Comparison of ENCODE assay signal across 1 cellular context in the genomic region with DNA sequence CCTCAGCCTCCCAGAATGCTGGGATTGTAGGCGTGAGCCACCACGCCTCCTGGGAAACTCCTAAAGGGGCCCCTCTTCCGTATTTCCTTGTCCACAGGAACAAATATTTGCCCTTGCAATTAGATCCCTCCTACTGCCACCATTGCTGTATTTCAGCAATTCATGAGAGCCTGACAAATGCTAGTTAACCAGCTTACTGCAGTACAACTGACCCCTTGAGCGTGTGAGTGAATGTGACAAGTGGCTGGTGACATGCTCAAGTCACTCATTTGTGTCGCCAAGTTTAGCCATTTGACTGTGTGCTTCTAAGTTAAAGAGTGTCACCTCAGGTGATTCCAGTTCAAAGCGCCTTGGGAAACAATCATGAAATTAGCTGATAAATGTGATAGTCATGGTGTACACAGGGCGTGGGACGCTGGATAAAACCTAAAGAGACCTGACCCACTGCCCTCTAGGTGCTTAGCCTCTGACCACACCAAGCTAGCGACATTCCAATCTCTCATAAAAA.
TF ChIP-seq lines count a peak whose summit lies in the region.

No MANE protein-coding gene starts in this region.

TF ChIP-seq in H1, 55 proteins besides CTCF, POLR2A, EP300 and RAD21:
- TF ChIP-seq, protein P1, sequence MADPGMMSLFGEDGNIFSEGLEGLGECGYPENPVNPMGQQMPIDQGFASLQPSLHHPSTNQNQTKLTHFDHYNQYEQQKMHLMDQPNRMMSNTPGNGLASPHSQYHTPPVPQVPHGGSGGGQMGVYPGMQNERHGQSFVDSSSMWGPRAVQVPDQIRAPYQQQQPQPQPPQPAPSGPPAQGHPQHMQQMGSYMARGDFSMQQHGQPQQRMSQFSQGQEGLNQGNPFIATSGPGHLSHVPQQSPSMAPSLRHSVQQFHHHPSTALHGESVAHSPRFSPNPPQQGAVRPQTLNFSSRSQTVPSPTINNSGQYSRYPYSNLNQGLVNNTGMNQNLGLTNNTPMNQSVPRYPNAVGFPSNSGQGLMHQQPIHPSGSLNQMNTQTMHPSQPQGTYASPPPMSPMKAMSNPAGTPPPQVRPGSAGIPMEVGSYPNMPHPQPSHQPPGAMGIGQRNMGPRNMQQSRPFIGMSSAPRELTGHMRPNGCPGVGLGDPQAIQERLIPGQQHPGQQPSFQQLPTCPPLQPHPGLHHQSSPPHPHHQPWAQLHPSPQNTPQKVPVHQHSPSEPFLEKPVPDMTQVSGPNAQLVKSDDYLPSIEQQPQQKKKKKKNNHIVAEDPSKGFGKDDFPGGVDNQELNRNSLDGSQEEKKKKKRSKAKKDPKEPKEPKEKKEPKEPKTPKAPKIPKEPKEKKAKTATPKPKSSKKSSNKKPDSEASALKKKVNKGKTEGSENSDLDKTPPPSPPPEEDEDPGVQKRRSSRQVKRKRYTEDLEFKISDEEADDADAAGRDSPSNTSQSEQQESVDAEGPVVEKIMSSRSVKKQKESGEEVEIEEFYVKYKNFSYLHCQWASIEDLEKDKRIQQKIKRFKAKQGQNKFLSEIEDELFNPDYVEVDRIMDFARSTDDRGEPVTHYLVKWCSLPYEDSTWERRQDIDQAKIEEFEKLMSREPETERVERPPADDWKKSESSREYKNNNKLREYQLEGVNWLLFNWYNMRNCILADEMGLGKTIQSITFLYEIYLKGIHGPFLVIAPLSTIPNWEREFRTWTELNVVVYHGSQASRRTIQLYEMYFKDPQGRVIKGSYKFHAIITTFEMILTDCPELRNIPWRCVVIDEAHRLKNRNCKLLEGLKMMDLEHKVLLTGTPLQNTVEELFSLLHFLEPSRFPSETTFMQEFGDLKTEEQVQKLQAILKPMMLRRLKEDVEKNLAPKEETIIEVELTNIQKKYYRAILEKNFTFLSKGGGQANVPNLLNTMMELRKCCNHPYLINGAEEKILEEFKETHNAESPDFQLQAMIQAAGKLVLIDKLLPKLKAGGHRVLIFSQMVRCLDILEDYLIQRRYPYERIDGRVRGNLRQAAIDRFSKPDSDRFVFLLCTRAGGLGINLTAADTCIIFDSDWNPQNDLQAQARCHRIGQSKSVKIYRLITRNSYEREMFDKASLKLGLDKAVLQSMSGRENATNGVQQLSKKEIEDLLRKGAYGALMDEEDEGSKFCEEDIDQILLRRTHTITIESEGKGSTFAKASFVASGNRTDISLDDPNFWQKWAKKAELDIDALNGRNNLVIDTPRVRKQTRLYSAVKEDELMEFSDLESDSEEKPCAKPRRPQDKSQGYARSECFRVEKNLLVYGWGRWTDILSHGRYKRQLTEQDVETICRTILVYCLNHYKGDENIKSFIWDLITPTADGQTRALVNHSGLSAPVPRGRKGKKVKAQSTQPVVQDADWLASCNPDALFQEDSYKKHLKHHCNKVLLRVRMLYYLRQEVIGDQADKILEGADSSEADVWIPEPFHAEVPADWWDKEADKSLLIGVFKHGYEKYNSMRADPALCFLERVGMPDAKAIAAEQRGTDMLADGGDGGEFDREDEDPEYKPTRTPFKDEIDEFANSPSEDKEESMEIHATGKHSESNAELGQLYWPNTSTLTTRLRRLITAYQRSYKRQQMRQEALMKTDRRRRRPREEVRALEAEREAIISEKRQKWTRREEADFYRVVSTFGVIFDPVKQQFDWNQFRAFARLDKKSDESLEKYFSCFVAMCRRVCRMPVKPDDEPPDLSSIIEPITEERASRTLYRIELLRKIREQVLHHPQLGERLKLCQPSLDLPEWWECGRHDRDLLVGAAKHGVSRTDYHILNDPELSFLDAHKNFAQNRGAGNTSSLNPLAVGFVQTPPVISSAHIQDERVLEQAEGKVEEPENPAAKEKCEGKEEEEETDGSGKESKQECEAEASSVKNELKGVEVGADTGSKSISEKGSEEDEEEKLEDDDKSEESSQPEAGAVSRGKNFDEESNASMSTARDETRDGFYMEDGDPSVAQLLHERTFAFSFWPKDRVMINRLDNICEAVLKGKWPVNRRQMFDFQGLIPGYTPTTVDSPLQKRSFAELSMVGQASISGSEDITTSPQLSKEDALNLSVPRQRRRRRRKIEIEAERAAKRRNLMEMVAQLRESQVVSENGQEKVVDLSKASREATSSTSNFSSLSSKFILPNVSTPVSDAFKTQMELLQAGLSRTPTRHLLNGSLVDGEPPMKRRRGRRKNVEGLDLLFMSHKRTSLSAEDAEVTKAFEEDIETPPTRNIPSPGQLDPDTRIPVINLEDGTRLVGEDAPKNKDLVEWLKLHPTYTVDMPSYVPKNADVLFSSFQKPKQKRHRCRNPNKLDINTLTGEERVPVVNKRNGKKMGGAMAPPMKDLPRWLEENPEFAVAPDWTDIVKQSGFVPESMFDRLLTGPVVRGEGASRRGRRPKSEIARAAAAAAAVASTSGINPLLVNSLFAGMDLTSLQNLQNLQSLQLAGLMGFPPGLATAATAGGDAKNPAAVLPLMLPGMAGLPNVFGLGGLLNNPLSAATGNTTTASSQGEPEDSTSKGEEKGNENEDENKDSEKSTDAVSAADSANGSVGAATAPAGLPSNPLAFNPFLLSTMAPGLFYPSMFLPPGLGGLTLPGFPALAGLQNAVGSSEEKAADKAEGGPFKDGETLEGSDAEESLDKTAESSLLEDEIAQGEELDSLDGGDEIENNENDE (IDR thresholded peaks at IDR 0.05; ENCODE audit: insufficient replicate concordance, low read length) = no peak
- no peak for TF ChIP-seq SIN3A (conservative IDR thresholded peaks at IDR 0.05 in 1 of 2, IDR thresholded peaks at IDR 0.05 in 1 of 2; ENCODE audit: low read depth in 1 of 2, low read length in 2 of 2)
- TF ChIP-seq, protein P2, sequence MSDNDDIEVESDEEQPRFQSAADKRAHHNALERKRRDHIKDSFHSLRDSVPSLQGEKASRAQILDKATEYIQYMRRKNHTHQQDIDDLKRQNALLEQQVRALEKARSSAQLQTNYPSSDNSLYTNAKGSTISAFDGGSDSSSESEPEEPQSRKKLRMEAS (IDR thresholded peaks at IDR 0.05) = no peak
- TF ChIP-seq EGR1 (IDR thresholded peaks at IDR 0.05; ENCODE audit: borderline replicate concordance, low read depth, low read length) = no peak
- TF ChIP-seq SUZ12 (IDR thresholded peaks at IDR 0.05; ENCODE audit: low read length) = no peak
- TF ChIP-seq POLR2AphosphoS5 (IDR thresholded peaks at IDR 0.05; ENCODE audit: low read depth, low read length) = no peak
- TF ChIP-seq CBX5 (IDR thresholded peaks at IDR 0.05; ENCODE audit: low read depth, low read length) = no peak
- TF ChIP-seq HDAC2 (IDR thresholded peaks at IDR 0.05; ENCODE audit: borderline replicate concordance in 1 of 2, low read depth in 2 of 2, low read length in 2 of 2) = no peak
